9 cellular contexts compared by ENCODE assay signal in the genomic region with DNA sequence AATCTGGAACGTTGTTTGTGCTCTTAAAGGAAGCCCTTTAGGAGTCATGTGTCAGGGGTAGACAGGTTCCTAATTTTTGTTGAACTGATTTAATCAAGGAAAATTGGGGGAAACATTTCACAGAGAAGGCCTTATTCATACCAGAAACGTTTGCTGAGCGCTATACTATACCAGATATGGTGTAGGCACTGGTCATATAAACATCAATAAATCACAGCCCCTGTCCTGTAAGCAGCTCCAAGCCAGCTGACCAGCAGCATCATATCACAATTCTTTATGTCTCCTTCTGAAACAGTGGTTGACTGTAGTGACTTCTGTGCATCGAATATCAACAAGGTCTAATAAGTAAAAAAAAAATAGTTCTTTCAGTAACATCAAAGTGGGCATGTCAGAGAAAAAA. TPM values are rescaled to one million over a fixed set of nuclear protein-coding genes. Genes with fewer than 3 reads are reported as not detected.
DNase-seq lines count a peak whose midpoint lies in the region; ATAC-seq and TF ChIP-seq lines count a peak whose summit lies in the region.
"Had no signal": no experiment of that assay in that cellular context is flagged by ENCODE, and none has a peak within 500 bp of the region (broad histone marks: within the 10 kb centered on the region; RNA-seq: fewer than 3 reads in every experiment).

No MANE protein-coding gene starts in this region.

- peak overlapping the region; percentile 83 for H3K4me2 ChIP-seq in PC-3 (ENCODE audit: low read length)
- peak overlapping the region; percentile 81 for H3K4me2 ChIP-seq in parathyroid adenoma (ENCODE audit: low read length)

- peak overlapping the region; percentile 61; the same call in 1 of the 2 replicates for H3K4me3 ChIP-seq in PC-3 (ENCODE audit: low read length)
- peak overlapping the region; percentile 59 to 68 (median 62) for H3K4me3 ChIP-seq in esophagus muscularis mucosa
- H3K4me3 ChIP-seq in parathyroid adenoma (ENCODE audit: low read depth, low read length): peak overlapping the region; percentile 66

- no peak for TF ChIP-seq CTCF in PC-3 (conservative IDR thresholded peaks at IDR 0.05; ENCODE audit: low read depth, low read length)
- TF ChIP-seq CTCF in esophagus muscularis mucosa (IDR thresholded peaks at IDR 0.05): no peak
- TF ChIP-seq CTCF in parathyroid adenoma (IDR thresholded peaks at IDR 0.05): no peak

- peak; percentile 32 for DNase-seq in NCI-H2171 treated with DMSO at 0.1 percent for 48 hours (lab: John Stamatoyannopoulos, UW)
- no peak for DNase-seq in NCI-H2171 (lab: John Stamatoyannopoulos, UW)
- no peak for DNase-seq in PC-3
- DNase-seq in esophagus muscularis mucosa (ENCODE audit: extremely low spot score): no peak
- no peak for DNase-seq in NCI-H526 treated with DMSO at 0.1 percent for 48 hours (lab: John Stamatoyannopoulos, UW)
- no peak for DNase-seq in AG08395 (ENCODE audit: low spot score)
- DNase-seq: activated CD4-positive, CD25-positive, alpha-beta regulatory T cell treated with anti-CD3 and anti-CD28 coated beads, Interleukin-2, amount 50 U/mL, for 72 hours had no signal

- H3K4me1 ChIP-seq in PC-3 (ENCODE audit: insufficient read depth, low read length): peaks cover 2% of the 10 kb centered on the region; the same call in 1 of the 2 replicates
- H3K4me1 ChIP-seq in esophagus muscularis mucosa: peaks cover 21 to 46% (median 43%) of the 10 kb centered on the region in 4 donors
- H3K4me1 ChIP-seq in parathyroid adenoma: peaks cover 19% of the 10 kb centered on the region

- intact Hi-C loops in PC-3 (cut with micrococcal nuclease) (loop anchor here (10.0 kb wide), 1 partner anchor 460 kb away; no protein-coding TSS in a partner anchor), esophagus muscularis mucosa (cut with DNase I) (loop anchor here (10.0 kb wide), 1 partner anchor 460 kb away; no protein-coding TSS in a partner anchor)

- CTCF ChIA-PET in PC-3 (lab: Charles Lee): no interaction called here

- H3K9me2 ChIP-seq in PC-3 (replicated peaks; ENCODE audit: low read length): no peaks in the 10 kb centered on the region

- TF ChIP-seq EP300 in esophagus muscularis mucosa (IDR thresholded peaks at IDR 0.05): no peak

- BruUV-seq in PC-3 (replicated peaks; lab: Mats Ljungman, UMichigan): no TSS peak

- ATAC-seq in PC-3 (no peak), HG02884 (IDR thresholded peaks at IDR 0.05; ENCODE audit: unreplicated experiment) (no peak)

- WGBS in esophagus muscularis mucosa: 35% methylated on average over 4 of the region's 4 CpGs

- no peak overlapping the region for H3K27ac ChIP-seq in PC-3 (ENCODE audit: low read length)
- H3K27ac ChIP-seq in esophagus muscularis mucosa (replicated peaks in 1 of 4): no peak overlapping the region
- peak overlapping the region; percentile 73 for H3K27ac ChIP-seq in parathyroid adenoma

- no peaks in the 10 kb centered on the region for H4K20me1 ChIP-seq in PC-3 (ENCODE audit: low read length)

- H3K36me3 ChIP-seq in PC-3 (ENCODE audit: low read depth, low read length): no peaks in the 10 kb centered on the region
- no peaks in the 10 kb centered on the region for H3K36me3 ChIP-seq in esophagus muscularis mucosa
- H3K36me3 ChIP-seq in parathyroid adenoma (ENCODE audit: control insufficient read depth, insufficient read depth, low read length): no peaks in the 10 kb centered on the region

- POLR2A ChIA-PET in PC-3 (lab: Charles Lee; ENCODE audit: unreplicated experiment): interaction anchor here (0.6 kb wide), 1 partner anchor 1342 kb away, joined by 6 read pairs; no protein-coding TSS in a partner anchor

- no peak for TF ChIP-seq POLR2A in esophagus muscularis mucosa (IDR thresholded peaks at IDR 0.05; ENCODE audit: low read depth)

- no peak overlapping the region for H3K9ac ChIP-seq in PC-3 (ENCODE audit: low read length)
- H3K9ac ChIP-seq in parathyroid adenoma: no peak overlapping the region

- H3K9me3 ChIP-seq in PC-3 (ENCODE audit: low read length) (no peaks in the 10 kb centered on the region), esophagus muscularis mucosa (no peaks in the 10 kb centered on the region), parathyroid adenoma (ENCODE audit: control insufficient read depth, low read length) (no peaks in the 10 kb centered on the region)

- no peaks in the 10 kb centered on the region for H3F3A ChIP-seq in PC-3 (ENCODE audit: low read length, unreplicated experiment)

- H3K79me2 ChIP-seq in PC-3 (ENCODE audit: low read length) (no peaks in the 10 kb centered on the region), parathyroid adenoma (peaks cover 35% of the 10 kb centered on the region)

- no peak overlapping the region; the same call in 1 of the 2 replicates for H2AFZ ChIP-seq in PC-3 (ENCODE audit: low read length)
- peak overlapping the region; percentile 95 for H2AFZ ChIP-seq in parathyroid adenoma

- H3K27me3 ChIP-seq in PC-3 (ENCODE audit: low read length): peaks cover 73% of the 10 kb centered on the region
- peaks cover 0 to 63% (median 16%) of the 10 kb centered on the region in 4 donors for H3K27me3 ChIP-seq in esophagus muscularis mucosa
- no peaks in the 10 kb centered on the region for H3K27me3 ChIP-seq in parathyroid adenoma (ENCODE audit: control insufficient read depth, insufficient read depth, low read length)

RNA-seq across cellular contexts. Expression of gene TMEM178B, which starts 1.1 kb away (rescaled TPM):
- total RNA-seq in PC-3 (2014; rRNA removed): 0.29 and 0.46 TPM in 2 replicates
- total RNA-seq in esophagus muscularis mucosa: 1 to 10 TPM in 2 of 4 donors, under 1 TPM in 2; 0.42 to 2.5 (median 0.92) TPM
